In genomic region chr5:83179966-83180365, GRCh38 we compare ENCODE assay signal across 29 cellular contexts.
DNase-seq lines count a peak whose midpoint lies in the region; ATAC-seq and TF ChIP-seq lines count a peak whose summit lies in the region.
"Had no signal": no experiment of that assay in that cellular context is flagged by ENCODE, and none has a peak within 500 bp of the region (broad histone marks: within the 10 kb centered on the region; RNA-seq: fewer than 3 reads in every experiment).

No MANE protein-coding gene starts in this region.

- H3F3A ChIP-seq in GM23338 (replicated peaks; ENCODE audit: low read depth) = no peaks in the 10 kb centered on the region

- H3K4me3 ChIP-seq in cardiac muscle cell = no peak overlapping the region
- H3K4me3 ChIP-seq in heart right ventricle = no peak overlapping the region
- H3K4me3 ChIP-seq in fibroblast of mammary gland (ENCODE audit: control insufficient read depth, low read depth, low read length) = no peak overlapping the region
- no peak overlapping the region for H3K4me3 ChIP-seq in left lung
- H3K4me3 ChIP-seq in GM23338 = no peak overlapping the region
- H3K4me3 ChIP-seq: K562, lower lobe of right lung, mucosa of descending colon, thyroid gland had no signal

- no peak overlapping the region for H3K4me2 ChIP-seq in GM23338

- H3K9me3 Mint-ChIP-seq in GM23338 = no peaks in the 10 kb centered on the region
- H3K9me3 Mint-ChIP-seq: activated CD4-positive, alpha-beta T cell treated with anti-CD3 and anti-CD28 coated beads, Interleukin-2, amount 10 ng/mL, durations not matched to agents 7 days and 5 days; activated naive CD4-positive, alpha-beta T cell treated with anti-CD3 and anti-CD28 coated beads, Interleukin-2, amount 10 ng/mL, durations not matched to agents 7 days and 5 days; activated T-cell treated with anti-CD3 and anti-CD28 coated beads, Interleukin-2, amount 50 U/mL, for 72 hours; stimulated activated naive CD8-positive, alpha-beta T cell treated with anti-CD3 and anti-CD28 coated beads, Interleukin-15, amount 100 ng/mL, for 72 hours had no signal

- H3K4me1 ChIP-seq in cardiac muscle cell (ENCODE audit: low read depth) (peaks cover 16% of the 10 kb centered on the region), heart right ventricle (no peaks in the 10 kb centered on the region), left lung (peaks cover 0 to 6% of the 10 kb centered on the region in 2 donors), GM23338 (ENCODE audit: insufficient read depth) (no peaks in the 10 kb centered on the region)
- H3K4me1 ChIP-seq: lower lobe of right lung, parathyroid adenoma, thyroid gland had no signal

- in situ Hi-C loops in GM13976 (cut with MboI; ENCODE audit: low sequenced_read_pairs, unreplicated experiment) = no loop called here

- TF ChIP-seq CTCF in cardiac muscle cell (IDR thresholded peaks at IDR 0.05; ENCODE audit: low read depth, low read length) (no peak), heart right ventricle (IDR thresholded peaks at IDR 0.05) (no peak), fibroblast of mammary gland (conservative IDR thresholded peaks at IDR 0.05; ENCODE audit: control insufficient read depth, insufficient read depth, low read depth, low read length) (no peak), left lung (IDR thresholded peaks at IDR 0.05) (no peak), GM13976 (IDR thresholded peaks at IDR 0.05; ENCODE audit: borderline replicate concordance, control extremely low read depth, extremely low read depth, insufficient read depth, missing control alignments) (no peak), GM23338 (conservative IDR thresholded peaks at IDR 0.05; ENCODE audit: low read depth in 2 of 2) (no peak)

- H3K4me3 Mint-ChIP-seq in GM23338 = no peak overlapping the region
- H3K4me3 Mint-ChIP-seq: activated CD4-positive, alpha-beta T cell treated with anti-CD3 and anti-CD28 coated beads, Interleukin-2, amount 10 ng/mL, durations not matched to agents 7 days and 5 days; activated naive CD4-positive, alpha-beta T cell treated with anti-CD3 and anti-CD28 coated beads, Interleukin-2, amount 10 ng/mL, durations not matched to agents 7 days and 5 days; activated T-cell treated with anti-CD3 and anti-CD28 coated beads, Interleukin-2, amount 50 U/mL, for 72 hours; CD14-positive monocyte; nephron; stimulated activated naive CD8-positive, alpha-beta T cell treated with anti-CD3 and anti-CD28 coated beads, Interleukin-15, amount 100 ng/mL, for 72 hours had no signal

- H3K79me2 ChIP-seq in GM23338 (replicated peaks; ENCODE audit: insufficient read depth) = no peaks in the 10 kb centered on the region
- H3K79me2 ChIP-seq: parathyroid adenoma had no signal

- no peaks in the 10 kb centered on the region for H3K27me3 Mint-ChIP-seq in GM23338 (ENCODE audit: insufficient read depth, low read depth, poor library complexity)
- H3K27me3 Mint-ChIP-seq: activated CD4-positive, alpha-beta T cell treated with anti-CD3 and anti-CD28 coated beads, Interleukin-2, amount 10 ng/mL, durations not matched to agents 7 days and 5 days; activated naive CD4-positive, alpha-beta T cell treated with anti-CD3 and anti-CD28 coated beads, Interleukin-2, amount 10 ng/mL, durations not matched to agents 7 days and 5 days; stimulated activated naive CD8-positive, alpha-beta T cell treated with anti-CD3 and anti-CD28 coated beads, Interleukin-15, amount 100 ng/mL, for 72 hours had no signal

- H3K36me3 ChIP-seq in cardiac muscle cell (no peaks in the 10 kb centered on the region), heart right ventricle (no peaks in the 10 kb centered on the region), left lung (no peaks in the 10 kb centered on the region), GM23338 (ENCODE audit: insufficient read depth) (no peaks in the 10 kb centered on the region)
- H3K36me3 ChIP-seq: lower lobe of right lung, thyroid gland had no signal

- H3K27ac ChIP-seq in cardiac muscle cell = peak overlapping the region; percentile 14
- H3K27ac ChIP-seq in heart right ventricle = no peak overlapping the region
- no peak overlapping the region for H3K27ac ChIP-seq in left lung
- no peak overlapping the region for H3K27ac ChIP-seq in GM23338 (ENCODE audit: low read depth)
- H3K27ac ChIP-seq: 22Rv1, lower lobe of right lung, parathyroid adenoma, thyroid gland, VCaP had no signal

- no peak overlapping the region for H3K27ac Mint-ChIP-seq in GM23338
- H3K27ac Mint-ChIP-seq: activated CD4-positive, alpha-beta T cell treated with anti-CD3 and anti-CD28 coated beads, Interleukin-2, amount 10 ng/mL, durations not matched to agents 7 days and 5 days; activated naive CD4-positive, alpha-beta T cell treated with anti-CD3 and anti-CD28 coated beads, Interleukin-2, amount 10 ng/mL, durations not matched to agents 7 days and 5 days; activated T-cell treated with anti-CD3 and anti-CD28 coated beads, Interleukin-2, amount 50 U/mL, for 72 hours; CD14-positive monocyte; nephron; stimulated activated naive CD8-positive, alpha-beta T cell treated with anti-CD3 and anti-CD28 coated beads, Interleukin-15, amount 100 ng/mL, for 72 hours had no signal

- intact Hi-C loops in heart right ventricle (cut with DNase I) (no loop called here), left lung (cut with DNase I) (no loop called here)

- no peaks in the 10 kb centered on the region for H4K20me1 ChIP-seq in GM23338 (replicated peaks; ENCODE audit: insufficient read depth)

- DNase-seq in cardiac muscle cell (ENCODE audit: low read depth in 1 of 2, low spot score in 1 of 2) (no peak), heart right ventricle (no peak), fibroblast of mammary gland (ENCODE audit: low read depth) (peak; percentile 3), left lung (no peak), GM13976 (ENCODE audit: low spot score) (no peak), NOMO-1 treated with dmso at 0.1 percent for 144 hours (lab: John Stamatoyannopoulos, UW; ENCODE audit: unreplicated experiment) (no peak), GM23338 (ENCODE audit: low spot score) (no peak)
- DNase-seq: activated CD4-positive, alpha-beta T cell treated with anti-CD3 and anti-CD28 coated beads, Interleukin-2, amount 10 ng/mL, durations not matched to agents 7 days and 5 days; activated naive CD4-positive, alpha-beta T cell treated with anti-CD3 and anti-CD28 coated beads, Interleukin-2, amount 10 ng/mL, durations not matched to agents 7 days and 5 days; activated T-cell treated with anti-CD3 and anti-CD28 coated beads, Interleukin-2, amount 50 U/mL, for 72 hours; aorta; effector memory CD4-positive, alpha-beta T cell; erythroblast; kidney; lower lobe of right lung; mucosa of descending colon; NCI-H1436; NCI-H774; OCI-M1; right cardiac atrium; stimulated activated naive CD8-positive, alpha-beta T cell treated with anti-CD3 and anti-CD28 coated beads, Interleukin-15, amount 100 ng/mL, for 72 hours; thyroid gland had no signal

- H3K27me3 ChIP-seq in cardiac muscle cell (no peaks in the 10 kb centered on the region), heart right ventricle (no peaks in the 10 kb centered on the region), left lung (no peaks in the 10 kb centered on the region), GM23338 (ENCODE audit: insufficient read depth) (no peaks in the 10 kb centered on the region)
- H3K27me3 ChIP-seq: thyroid gland had no signal

- H3K36me3 Mint-ChIP-seq in GM23338 (ENCODE audit: low read depth) = no peaks in the 10 kb centered on the region
- H3K36me3 Mint-ChIP-seq: activated naive CD4-positive, alpha-beta T cell treated with anti-CD3 and anti-CD28 coated beads, Interleukin-2, amount 10 ng/mL, durations not matched to agents 7 days and 5 days had no signal

- H3K4me1 Mint-ChIP-seq in GM23338 = no peaks in the 10 kb centered on the region; the same call in 2 of the 3 replicates
- H3K4me1 Mint-ChIP-seq: activated CD4-positive, alpha-beta T cell treated with anti-CD3 and anti-CD28 coated beads, Interleukin-2, amount 10 ng/mL, durations not matched to agents 7 days and 5 days; activated naive CD4-positive, alpha-beta T cell treated with anti-CD3 and anti-CD28 coated beads, Interleukin-2, amount 10 ng/mL, durations not matched to agents 7 days and 5 days; nephron; stimulated activated naive CD8-positive, alpha-beta T cell treated with anti-CD3 and anti-CD28 coated beads, Interleukin-15, amount 100 ng/mL, for 72 hours had no signal

- no peak for ATAC-seq in heart right ventricle
- peak; percentile 79 for ATAC-seq in SK-N-SH treated with all-trans-retinoic acid at 6 μM for 48 hours
- ATAC-seq in left lung = no peak
- no peak for ATAC-seq in GM23338
- ATAC-seq: activated T-cell treated with anti-CD3 and anti-CD28 coated beads, Interleukin-2, amount 50 U/mL, for 72 hours; K562; lower lobe of right lung; mucosa of descending colon; right cardiac atrium; stimulated activated naive CD8-positive, alpha-beta T cell treated with anti-CD3 and anti-CD28 coated beads, Interleukin-15, amount 100 ng/mL, for 72 hours had no signal

- H3K9me3 ChIP-seq in cardiac muscle cell (ENCODE audit: low read depth) (no peaks in the 10 kb centered on the region), heart right ventricle (peaks cover 0 to under 1% (median 0%) of the 10 kb centered on the region in 11 donors), left lung (no peaks in the 10 kb centered on the region)
- H3K9me3 ChIP-seq: lower lobe of right lung, mucosa of descending colon, thyroid gland had no signal

- H2AFZ ChIP-seq in GM23338 = no peak overlapping the region
- H2AFZ ChIP-seq: parathyroid adenoma had no signal

- H3K9me2 ChIP-seq in GM23338 (ENCODE audit: insufficient read depth) = no peaks in the 10 kb centered on the region

TF ChIP-seq in GM23338, 12 proteins besides CTCF, POLR2A, EP300 and RAD21 (continues in another document):
- no peak for TF ChIP-seq ZNF331 (CRISPR knock-in tag; IDR thresholded peaks at IDR 0.05; ENCODE audit: low read depth)
- no peak for TF ChIP-seq JUNB (IDR thresholded peaks at IDR 0.05; ENCODE audit: unreplicated experiment)
- no peak for TF ChIP-seq NANOG (IDR thresholded peaks at IDR 0.05; ENCODE audit: borderline replicate concordance)
- TF ChIP-seq EZH2 (IDR thresholded peaks at IDR 0.05; ENCODE audit: low read depth, unreplicated experiment) = no peak
- no peak for TF ChIP-seq ZNF114 (CRISPR knock-in tag; IDR thresholded peaks at IDR 0.05)
- no peak for TF ChIP-seq EZH2phosphoT487 (IDR thresholded peaks at IDR 0.05; ENCODE audit: unreplicated experiment)
